Comparison of ENCODE assay signal across 21 cellular contexts in the genomic region with DNA sequence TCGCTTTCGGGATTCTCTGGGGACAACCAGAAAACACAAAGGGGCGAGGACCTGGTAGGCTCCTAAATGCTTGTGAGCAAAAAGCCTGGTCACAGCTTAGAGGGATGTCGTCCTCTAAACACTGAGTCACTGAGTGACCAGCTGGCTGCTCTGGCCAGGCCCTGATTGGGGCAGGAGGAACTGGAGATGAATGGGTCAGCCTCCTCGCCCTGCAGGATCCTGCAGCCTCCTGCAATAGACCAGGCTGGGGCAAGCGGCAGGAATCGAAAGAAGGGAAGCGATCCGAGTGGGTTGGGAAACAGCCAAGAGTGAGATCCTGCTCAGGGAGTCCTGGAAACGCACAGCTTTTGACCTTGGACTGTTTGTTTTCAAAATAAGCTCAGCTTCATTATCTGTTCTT. TPM values are rescaled to one million over a fixed set of nuclear protein-coding genes. Genes with fewer than 3 reads are reported as not detected.
DNase-seq lines count a peak whose midpoint lies in the region; ATAC-seq, FAIRE-seq and TF ChIP-seq lines count a peak whose summit lies in the region.
"Had no signal": no experiment of that assay in that cellular context is flagged by ENCODE, and none has a peak within 500 bp of the region (broad histone marks: within the 10 kb centered on the region; RNA-seq: fewer than 3 reads in every experiment).

No MANE protein-coding gene starts in this region.

- no peaks in the 10 kb centered on the region for H3K36me3 Mint-ChIP-seq in astrocyte (ENCODE audit: low read depth, unreplicated experiment)
- H3K36me3 Mint-ChIP-seq: CD4-positive, alpha-beta memory T cell; stimulated activated effector memory CD8-positive, alpha-beta T cell treated with anti-CD3 and anti-CD28 coated beads, Interleukin-12 subunit alpha, Interleukin-12 subunit beta, amount 100 ng/mL, for 72 hours; T-cell had no signal

- no peaks in the 10 kb centered on the region for H3K9me3 ChIP-seq in astrocyte (ENCODE audit: insufficient read depth, low read depth, low read length)
- H3K9me3 ChIP-seq: esophagus muscularis mucosa, transverse colon had no signal

- peaks cover 1% of the 10 kb centered on the region for H3K4me1 Mint-ChIP-seq in astrocyte (ENCODE audit: low read depth, unreplicated experiment)
- H3K4me1 Mint-ChIP-seq: stimulated activated effector memory CD8-positive, alpha-beta T cell treated with anti-CD3 and anti-CD28 coated beads, Interleukin-12 subunit alpha, Interleukin-12 subunit beta, amount 100 ng/mL, for 72 hours had no signal

- H3K4me1 ChIP-seq in astrocyte (ENCODE audit: insufficient read depth, low read length), result no peaks in the 10 kb centered on the region

- H3K27ac ChIP-seq in astrocyte (ENCODE audit: low read depth, low read length), result no peak overlapping the region
- H3K27ac ChIP-seq: esophagus muscularis mucosa, transverse colon had no signal

- no peaks in the 10 kb centered on the region for H3K9me3 Mint-ChIP-seq in astrocyte (ENCODE audit: unreplicated experiment)
- H3K9me3 Mint-ChIP-seq: activated B cell treated with CpG ODN at 0.5 μM for 24 hours; dendritic cell treated with granulocyte-macrophage colony-stimulating factor and Interleukin-4, amounts not matched to agents 40 ng/mL and 50 ng/mL, for 4 days; stimulated activated effector memory CD8-positive, alpha-beta T cell treated with anti-CD3 and anti-CD28 coated beads, Interleukin-12 subunit alpha, Interleukin-12 subunit beta, amount 100 ng/mL, for 72 hours; T-cell had no signal

- no peak overlapping the region for H3K27ac Mint-ChIP-seq in astrocyte (ENCODE audit: unreplicated experiment)
- H3K27ac Mint-ChIP-seq: activated B cell treated with CpG ODN at 0.5 μM for 24 hours; CD4-positive, alpha-beta memory T cell; dendritic cell treated with granulocyte-macrophage colony-stimulating factor and Interleukin-4, amounts not matched to agents 40 ng/mL and 50 ng/mL, for 4 days; stimulated activated effector memory CD8-positive, alpha-beta T cell treated with anti-CD3 and anti-CD28 coated beads, Interleukin-12 subunit alpha, Interleukin-12 subunit beta, amount 100 ng/mL, for 72 hours; T-cell had no signal

- H3K9ac ChIP-seq in astrocyte (ENCODE audit: low read length), result no peak overlapping the region

- no peak for TF ChIP-seq CTCF in astrocyte (IDR thresholded peaks at IDR 0.05; ENCODE audit: insufficient read depth, low read depth, low read length)

- H3K27me3 ChIP-seq in H7 (ENCODE audit: control insufficient read depth, insufficient read depth, low read length) (peaks cover 37% of the 10 kb centered on the region), astrocyte (ENCODE audit: insufficient read depth, low read length) (peaks cover 50% of the 10 kb centered on the region)

- no peak overlapping the region for H3K4me3 Mint-ChIP-seq in astrocyte (ENCODE audit: unreplicated experiment)
- H3K4me3 Mint-ChIP-seq: activated B cell treated with CpG ODN at 0.5 μM for 24 hours; CD4-positive, alpha-beta memory T cell; dendritic cell treated with granulocyte-macrophage colony-stimulating factor and Interleukin-4, amounts not matched to agents 40 ng/mL and 50 ng/mL, for 4 days; stimulated activated effector memory CD8-positive, alpha-beta T cell treated with anti-CD3 and anti-CD28 coated beads, Interleukin-12 subunit alpha, Interleukin-12 subunit beta, amount 100 ng/mL, for 72 hours; T-cell had no signal

- no peaks in the 10 kb centered on the region for H3K36me3 ChIP-seq in H7 (replicated peaks; ENCODE audit: control insufficient read depth, insufficient read depth, low read length)
- H3K36me3 ChIP-seq in astrocyte (ENCODE audit: insufficient read depth, low read length), result no peaks in the 10 kb centered on the region
- H3K36me3 ChIP-seq: esophagus muscularis mucosa, transverse colon had no signal

- FAIRE-seq in astrocyte (lab: Jason Lieb, UNC) (no peak), urothelium cell line (lab: Jason Lieb, UNC) (no peak)

- H3K79me2 ChIP-seq in astrocyte (ENCODE audit: insufficient read depth, low read length), result no peaks in the 10 kb centered on the region

- H3K27me3 Mint-ChIP-seq in astrocyte (ENCODE audit: low read depth, unreplicated experiment), result peaks cover 77% of the 10 kb centered on the region

- H4K20me1 ChIP-seq in astrocyte (ENCODE audit: insufficient read depth, low read length), result no peaks in the 10 kb centered on the region

- H2AFZ ChIP-seq in astrocyte (ENCODE audit: low read depth, low read length), result peak overlapping the region; percentile 26

- no peak for ATAC-seq in GM18868 (IDR thresholded peaks at IDR 0.05; ENCODE audit: unreplicated experiment)
- ATAC-seq: left cardiac atrium; stimulated activated effector memory CD8-positive, alpha-beta T cell treated with anti-CD3 and anti-CD28 coated beads, Interleukin-12 subunit alpha, Interleukin-12 subunit beta, amount 100 ng/mL, for 72 hours; T-cell had no signal

- H3K4me3 ChIP-seq in H7 (ENCODE audit: insufficient read depth, low read depth, low read length) (no peak overlapping the region), astrocyte (ENCODE audit: insufficient read depth, low read depth, low read length) (no peak overlapping the region)
- H3K4me3 ChIP-seq: esophagus muscularis mucosa, transverse colon had no signal

- peak; percentile 88 for DNase-seq in A172 (ENCODE audit: low spot score)
- DNase-seq in H7, result peak; percentile 37
- no peak for DNase-seq in astrocyte (ENCODE audit: low read depth)
- peak; percentile 91 for DNase-seq in islet precursor cell
- DNase-seq in urothelium cell line (ENCODE audit: low spot score), result no peak
- DNase-seq in activated naive CD4-positive, alpha-beta T cell treated with anti-CD3 and anti-CD28 coated beads, Interleukin-2, amount 50 U/mL, for 16 hours, result no peak
- DNase-seq in RPMI8226, result no peak
- DNase-seq: activated B cell treated with CpG ODN at 0.5 μM for 24 hours; activated CD8-positive, alpha-beta memory T cell treated with anti-CD3 and anti-CD28 coated beads for 24 hours; activated effector memory CD4-positive, alpha-beta T cell treated with Interleukin-2 at 50 U/mL for 16 hours; CD4-positive, alpha-beta memory T cell; Karpas-422; left cardiac atrium; NCI-H1694 treated with DMSO at 0.1 percent for 48 hours; NCI-H524; T-cell; transverse colon had no signal

- H3K4me2 ChIP-seq in astrocyte (ENCODE audit: low read length), result peak overlapping the region; percentile 56

RNA-seq across cellular contexts. Expression of a gene that starts 34.1 kb away (rescaled TPM):
- 0.36 TPM in 1 of 2 replicates, not detected in the other for total RNA-seq in A172 (2014; rRNA removed; shearing (Covaris generic))
- 0.26 and 0.97 TPM in 2 replicates for total RNA-seq in H7 (2014; rRNA removed; shearing (Covaris generic))
- total RNA-seq in astrocyte, result 5.6 and 12.0 TPM in 2 replicates
- total RNA-seq: activated B cell treated with CpG ODN at 0.5 μM for 24 hours, T-cell had no signal

Comparison
In these comparisons a context has a peak if more than half of its experiments do, and no peak if none do; other contexts are left out.
1. DNase-seq: peak in A172 (single experiment), H7 (single experiment) and islet precursor cell (single experiment); none in astrocyte (single experiment), urothelium cell line (single experiment), activated naive CD4-positive, alpha-beta T cell treated with anti-CD3 and anti-CD28 coated beads, Interleukin-2, amount 50 U/mL, for 16 hours (single experiment) and RPMI8226 (single experiment).